1 cellular context compared by ENCODE assay signal in the genomic region with DNA sequence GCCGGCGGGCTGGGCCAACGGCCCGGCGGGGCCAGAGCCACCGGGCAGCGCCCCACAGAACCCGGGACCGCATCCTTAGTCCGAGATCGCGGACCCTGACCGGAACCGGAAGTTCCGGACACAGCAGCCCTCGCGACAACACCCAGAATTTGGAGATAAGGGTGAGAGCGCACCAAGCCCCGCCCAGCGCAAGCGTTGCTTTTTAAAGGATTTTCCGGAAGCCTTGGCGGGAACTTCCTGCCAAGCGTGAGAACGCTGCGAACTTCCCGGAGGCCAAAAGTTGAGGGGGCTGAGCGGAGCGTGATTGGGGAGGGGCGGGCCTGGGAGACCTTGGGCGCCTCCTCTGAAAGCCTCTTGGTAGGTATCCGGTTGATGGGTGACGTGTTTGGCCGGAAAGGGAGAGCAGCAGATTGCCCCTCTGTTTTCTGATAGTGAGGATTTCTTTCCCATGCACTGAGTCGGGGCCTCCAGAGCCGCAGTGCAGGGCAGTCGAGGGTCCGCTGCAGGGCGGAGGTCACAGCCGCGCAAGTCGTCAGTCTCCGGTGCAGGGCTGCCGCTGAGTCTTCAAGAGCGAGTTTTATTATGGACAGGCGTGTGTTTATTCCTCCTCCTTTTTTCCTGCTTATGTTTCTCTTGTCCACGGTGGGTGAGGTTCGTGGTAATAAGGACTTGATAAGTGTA.
TF ChIP-seq lines count a peak whose summit lies in the region.

MTRF1L (minus strand) TSS at position 97 of the 681 bp plus-strand sequence; CDS start at position 73, 24 bp downstream.

TF ChIP-seq in K562, 482 proteins besides CTCF, POLR2A, EP300 and RAD21 (continued from another document and continues in another):
- TF ChIP-seq CREB3 (tag; conservative IDR thresholded peaks at IDR 0.05; ENCODE audit: low read depth) = no peak
- TF ChIP-seq MYBL2 (IDR thresholded peaks at IDR 0.05; ENCODE audit: low read depth) = peak; percentile 97
- TF ChIP-seq MYBL2 (CRISPR knock-in tag; IDR thresholded peaks at IDR 0.05; ENCODE audit: borderline replicate concordance) = peak; percentile 49; the same call in 1 of the 2 replicates
- peak; percentile 36; the same call in 1 of the 2 replicates for TF ChIP-seq SOX6 (IDR thresholded peaks at IDR 0.05)
- peak in 1 of 2 experiments; percentile 79; a peak in 1 of 4 replicates for TF ChIP-seq SRF (CRISPR knock-in tag; IDR thresholded peaks at IDR 0.05)
- TF ChIP-seq CXXC5 (CRISPR knock-in tag; IDR thresholded peaks at IDR 0.05) = peak; percentile 83
- TF ChIP-seq ZNF778 (CRISPR knock-in tag; IDR thresholded peaks at IDR 0.05) = no peak
- peak; percentile 53; the same call in 1 of the 2 replicates for TF ChIP-seq GATA2 (CRISPR knock-in tag; IDR thresholded peaks at IDR 0.05)
- TF ChIP-seq, protein P1, sequence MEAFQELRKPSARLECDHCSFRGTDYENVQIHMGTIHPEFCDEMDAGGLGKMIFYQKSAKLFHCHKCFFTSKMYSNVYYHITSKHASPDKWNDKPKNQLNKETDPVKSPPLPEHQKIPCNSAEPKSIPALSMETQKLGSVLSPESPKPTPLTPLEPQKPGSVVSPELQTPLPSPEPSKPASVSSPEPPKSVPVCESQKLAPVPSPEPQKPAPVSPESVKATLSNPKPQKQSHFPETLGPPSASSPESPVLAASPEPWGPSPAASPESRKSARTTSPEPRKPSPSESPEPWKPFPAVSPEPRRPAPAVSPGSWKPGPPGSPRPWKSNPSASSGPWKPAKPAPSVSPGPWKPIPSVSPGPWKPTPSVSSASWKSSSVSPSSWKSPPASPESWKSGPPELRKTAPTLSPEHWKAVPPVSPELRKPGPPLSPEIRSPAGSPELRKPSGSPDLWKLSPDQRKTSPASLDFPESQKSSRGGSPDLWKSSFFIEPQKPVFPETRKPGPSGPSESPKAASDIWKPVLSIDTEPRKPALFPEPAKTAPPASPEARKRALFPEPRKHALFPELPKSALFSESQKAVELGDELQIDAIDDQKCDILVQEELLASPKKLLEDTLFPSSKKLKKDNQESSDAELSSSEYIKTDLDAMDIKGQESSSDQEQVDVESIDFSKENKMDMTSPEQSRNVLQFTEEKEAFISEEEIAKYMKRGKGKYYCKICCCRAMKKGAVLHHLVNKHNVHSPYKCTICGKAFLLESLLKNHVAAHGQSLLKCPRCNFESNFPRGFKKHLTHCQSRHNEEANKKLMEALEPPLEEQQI (IDR thresholded peaks at IDR 0.05) = peak; percentile 86
- TF ChIP-seq YY1 (IDR thresholded peaks at IDR 0.05; ENCODE audit: borderline replicate concordance in 1 of 3, control insufficient read depth in 1 of 3, extremely low read depth in 1 of 3, insufficient read depth in 3 of 3, insufficient read length in 1 of 3, insufficient replicate concordance in 2 of 3, low read depth in 1 of 3, low read length in 2 of 3) = peak in 2 of 3 experiments; percentile 7 to 24
- TF ChIP-seq, protein P2, sequence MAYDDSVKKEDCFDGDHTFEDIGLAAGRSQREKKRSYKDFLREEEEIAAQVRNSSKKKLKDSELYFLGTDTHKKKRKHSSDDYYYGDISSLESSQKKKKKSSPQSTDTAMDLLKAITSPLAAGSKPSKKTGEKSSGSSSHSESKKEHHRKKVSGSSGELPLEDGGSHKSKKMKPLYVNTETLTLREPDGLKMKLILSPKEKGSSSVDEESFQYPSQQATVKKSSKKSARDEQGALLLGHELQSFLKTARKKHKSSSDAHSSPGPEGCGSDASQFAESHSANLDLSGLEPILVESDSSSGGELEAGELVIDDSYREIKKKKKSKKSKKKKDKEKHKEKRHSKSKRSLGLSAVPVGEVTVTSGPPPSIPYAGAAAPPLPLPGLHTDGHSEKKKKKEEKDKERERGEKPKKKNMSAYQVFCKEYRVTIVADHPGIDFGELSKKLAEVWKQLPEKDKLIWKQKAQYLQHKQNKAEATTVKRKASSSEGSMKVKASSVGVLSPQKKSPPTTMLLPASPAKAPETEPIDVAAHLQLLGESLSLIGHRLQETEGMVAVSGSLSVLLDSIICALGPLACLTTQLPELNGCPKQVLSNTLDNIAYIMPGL (CRISPR knock-in tag; IDR thresholded peaks at IDR 0.05) = no peak
- TF ChIP-seq, protein P3, sequence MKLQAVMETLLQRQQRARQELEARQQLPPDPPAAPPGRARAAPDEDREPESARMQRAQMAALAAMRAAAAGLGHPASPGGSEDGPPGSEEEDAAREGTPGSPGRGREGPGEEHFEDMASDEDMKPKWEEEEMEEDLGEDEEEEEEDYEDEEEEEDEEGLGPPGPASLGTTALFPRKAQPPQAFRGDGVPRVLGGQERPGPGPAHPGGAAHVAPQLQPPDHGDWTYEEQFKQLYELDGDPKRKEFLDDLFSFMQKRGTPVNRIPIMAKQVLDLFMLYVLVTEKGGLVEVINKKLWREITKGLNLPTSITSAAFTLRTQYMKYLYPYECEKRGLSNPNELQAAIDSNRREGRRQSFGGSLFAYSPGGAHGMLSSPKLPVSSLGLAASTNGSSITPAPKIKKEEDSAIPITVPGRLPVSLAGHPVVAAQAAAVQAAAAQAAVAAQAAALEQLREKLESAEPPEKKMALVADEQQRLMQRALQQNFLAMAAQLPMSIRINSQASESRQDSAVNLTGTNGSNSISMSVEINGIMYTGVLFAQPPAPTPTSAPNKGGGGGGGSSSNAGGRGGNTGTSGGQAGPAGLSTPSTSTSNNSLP (IDR thresholded peaks at IDR 0.05; ENCODE audit: borderline replicate concordance, low read depth, low read length) = peak; percentile 17; the same call in 1 of the 2 replicates
- TF ChIP-seq NFXL1 (CRISPR knock-in tag; IDR thresholded peaks at IDR 0.05) = no peak
- no peak for TF ChIP-seq POLR3G (IDR thresholded peaks at IDR 0.05; ENCODE audit: extremely low read depth, insufficient read length, insufficient replicate concordance)
- TF ChIP-seq ARHGAP35 (IDR thresholded peaks at IDR 0.05; ENCODE audit: partially characterized antibody) = peak; percentile 83
- TF ChIP-seq KAT2B (IDR thresholded peaks at IDR 0.05; ENCODE audit: low read depth, low read length) = no peak
- no peak for TF ChIP-seq TAF15 (IDR thresholded peaks at IDR 0.05; ENCODE audit: low read depth, low read length)
- TF ChIP-seq SPI1 (IDR thresholded peaks at IDR 0.05; ENCODE audit: borderline replicate concordance, low read depth, low read length) = no peak; the same call in 1 of the 2 replicates
- TF ChIP-seq U2AF2 (optimal IDR thresholded peaks at IDR 0.05; ENCODE audit: low read depth, low read length) = no peak
- TF ChIP-seq SIN3B (IDR thresholded peaks at IDR 0.05; ENCODE audit: low read depth) = peak; percentile 65; the same call in 1 of the 2 replicates
- no peak for TF ChIP-seq ZNF282 (CRISPR knock-in tag; IDR thresholded peaks at IDR 0.05)
- TF ChIP-seq ZNF347 (CRISPR knock-in tag; IDR thresholded peaks at IDR 0.05; ENCODE audit: low read depth) = no peak
- TF ChIP-seq THRB (CRISPR knock-in tag; conservative IDR thresholded peaks at IDR 0.05) = 0 out of 2 replicates have a peak, but pooled peaks have one; percentile 50
- TF ChIP-seq RUNX1 (IDR thresholded peaks at IDR 0.05; ENCODE audit: low read depth) = no peak
- peak; percentile 85 for TF ChIP-seq ETV1 (tag; conservative IDR thresholded peaks at IDR 0.05; ENCODE audit: low read depth)
- peak; percentile 47; the same call in 1 of the 2 replicates for TF ChIP-seq ZFP1 (CRISPR knock-in tag; IDR thresholded peaks at IDR 0.05)
- peak; percentile 96 for TF ChIP-seq GABPA (tag; conservative IDR thresholded peaks at IDR 0.05; ENCODE audit: low read depth)
- TF ChIP-seq ATF1 (CRISPR knock-in tag; IDR thresholded peaks at IDR 0.05) = no peak
- peak; percentile 82 for TF ChIP-seq ATF1 (tag; IDR thresholded peaks at IDR 0.05)
- 0 out of 2 replicates have a peak, but pooled peaks have one; percentile 21 for TF ChIP-seq ZNF133 (CRISPR knock-in tag; IDR thresholded peaks at IDR 0.05)
- TF ChIP-seq, protein P4, sequence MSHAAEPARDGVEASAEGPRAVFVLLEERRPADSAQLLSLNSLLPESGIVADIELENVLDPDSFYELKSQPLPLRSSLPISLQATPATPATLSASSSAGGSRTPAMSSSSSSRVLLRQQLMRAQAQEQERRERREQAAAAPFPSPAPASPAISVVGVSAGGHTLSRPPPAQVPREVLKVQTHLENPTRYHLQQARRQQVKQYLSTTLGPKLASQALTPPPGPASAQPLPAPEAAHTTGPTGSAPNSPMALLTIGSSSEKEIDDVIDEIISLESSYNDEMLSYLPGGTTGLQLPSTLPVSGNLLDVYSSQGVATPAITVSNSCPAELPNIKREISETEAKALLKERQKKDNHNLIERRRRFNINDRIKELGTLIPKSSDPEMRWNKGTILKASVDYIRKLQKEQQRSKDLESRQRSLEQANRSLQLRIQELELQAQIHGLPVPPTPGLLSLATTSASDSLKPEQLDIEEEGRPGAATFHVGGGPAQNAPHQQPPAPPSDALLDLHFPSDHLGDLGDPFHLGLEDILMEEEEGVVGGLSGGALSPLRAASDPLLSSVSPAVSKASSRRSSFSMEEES (CRISPR knock-in tag; IDR thresholded peaks at IDR 0.05) = no peak
- peak; percentile 50; the same call in 1 of the 2 replicates for TF ChIP-seq ATF7 (IDR thresholded peaks at IDR 0.05)
- peak; percentile 90 for TF ChIP-seq POLR2G (IDR thresholded peaks at IDR 0.05; ENCODE audit: low read depth, low read length)
- TF ChIP-seq EP400 (IDR thresholded peaks at IDR 0.05) = peak; percentile 87
- TF ChIP-seq ZNF695 (CRISPR knock-in tag; IDR thresholded peaks at IDR 0.05) = no peak
- no peak; the same call in none of the 2 replicates for TF ChIP-seq SMARCA4 (IDR thresholded peaks at IDR 0.05)
- TF ChIP-seq POLR2AphosphoS2 (IDR thresholded peaks at IDR 0.05; ENCODE audit: low read length) = 0 out of 2 replicates have a peak, but pooled peaks have one; percentile 51
- TF ChIP-seq, protein P5, sequence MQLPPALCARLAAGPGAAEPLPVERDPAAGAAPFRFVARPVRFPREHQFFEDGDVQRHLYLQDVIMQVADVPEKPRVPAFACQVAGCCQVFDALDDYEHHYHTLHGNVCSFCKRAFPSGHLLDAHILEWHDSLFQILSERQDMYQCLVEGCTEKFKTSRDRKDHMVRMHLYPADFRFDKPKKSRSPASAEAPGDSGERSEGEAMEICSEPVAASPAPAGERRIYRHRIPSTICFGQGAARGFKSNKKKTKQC (CRISPR knock-in tag; IDR thresholded peaks at IDR 0.05) = no peak; the same call in 1 of the 2 replicates
- TF ChIP-seq SMARCB1 (IDR thresholded peaks at IDR 0.05; ENCODE audit: insufficient read length, low read depth) = peak; percentile 49
- peak; percentile 54 for TF ChIP-seq BCOR (IDR thresholded peaks at IDR 0.05)
- TF ChIP-seq ZNF766 (CRISPR knock-in tag; conservative IDR thresholded peaks at IDR 0.05) = peak; percentile 71; the same call in 1 of the 2 replicates
- TF ChIP-seq, protein P6, sequence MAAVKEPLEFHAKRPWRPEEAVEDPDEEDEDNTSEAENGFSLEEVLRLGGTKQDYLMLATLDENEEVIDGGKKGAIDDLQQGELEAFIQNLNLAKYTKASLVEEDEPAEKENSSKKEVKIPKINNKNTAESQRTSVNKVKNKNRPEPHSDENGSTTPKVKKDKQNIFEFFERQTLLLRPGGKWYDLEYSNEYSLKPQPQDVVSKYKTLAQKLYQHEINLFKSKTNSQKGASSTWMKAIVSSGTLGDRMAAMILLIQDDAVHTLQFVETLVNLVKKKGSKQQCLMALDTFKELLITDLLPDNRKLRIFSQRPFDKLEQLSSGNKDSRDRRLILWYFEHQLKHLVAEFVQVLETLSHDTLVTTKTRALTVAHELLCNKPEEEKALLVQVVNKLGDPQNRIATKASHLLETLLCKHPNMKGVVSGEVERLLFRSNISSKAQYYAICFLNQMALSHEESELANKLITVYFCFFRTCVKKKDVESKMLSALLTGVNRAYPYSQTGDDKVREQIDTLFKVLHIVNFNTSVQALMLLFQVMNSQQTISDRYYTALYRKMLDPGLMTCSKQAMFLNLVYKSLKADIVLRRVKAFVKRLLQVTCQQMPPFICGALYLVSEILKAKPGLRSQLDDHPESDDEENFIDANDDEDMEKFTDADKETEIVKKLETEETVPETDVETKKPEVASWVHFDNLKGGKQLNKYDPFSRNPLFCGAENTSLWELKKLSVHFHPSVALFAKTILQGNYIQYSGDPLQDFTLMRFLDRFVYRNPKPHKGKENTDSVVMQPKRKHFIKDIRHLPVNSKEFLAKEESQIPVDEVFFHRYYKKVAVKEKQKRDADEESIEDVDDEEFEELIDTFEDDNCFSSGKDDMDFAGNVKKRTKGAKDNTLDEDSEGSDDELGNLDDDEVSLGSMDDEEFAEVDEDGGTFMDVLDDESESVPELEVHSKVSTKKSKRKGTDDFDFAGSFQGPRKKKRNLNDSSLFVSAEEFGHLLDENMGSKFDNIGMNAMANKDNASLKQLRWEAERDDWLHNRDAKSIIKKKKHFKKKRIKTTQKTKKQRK (IDR thresholded peaks at IDR 0.05; ENCODE audit: borderline replicate concordance, low read depth, low read length) = no peak
- TF ChIP-seq RBM15 (IDR thresholded peaks at IDR 0.05; ENCODE audit: insufficient read depth, low read length) = no peak
- TF ChIP-seq ZBTB7A (IDR thresholded peaks at IDR 0.05; ENCODE audit: borderline replicate concordance, control insufficient read depth, low read depth, low read length) = peak; percentile 93
